In genomic region chr3:148211725-148212124, GRCh38 we compare ENCODE assay signal across 11 cellular contexts.
DNase-seq lines count a peak whose midpoint lies in the region; ATAC-seq and TF ChIP-seq lines count a peak whose summit lies in the region.
"Had no signal": no experiment of that assay in that cellular context is flagged by ENCODE, and none has a peak within 500 bp of the region (broad histone marks: within the 10 kb centered on the region; RNA-seq: fewer than 3 reads in every experiment).

No MANE protein-coding gene starts in this region.

- H3K4me3 ChIP-seq in mucosa of descending colon (no peak overlapping the region), esophagus muscularis mucosa (no peak overlapping the region)
- H3K4me3 ChIP-seq: right atrium auricular region had no signal

- H3K27ac ChIP-seq in RWPE1 (no peak overlapping the region), esophagus muscularis mucosa (replicated peaks in 1 of 4) (no peak overlapping the region)
- H3K27ac ChIP-seq: right atrium auricular region had no signal

- H3K4me1 ChIP-seq in mucosa of descending colon (ENCODE audit: low read depth) (no peaks in the 10 kb centered on the region), esophagus muscularis mucosa (no peaks in the 10 kb centered on the region)
- H3K4me1 ChIP-seq: right atrium auricular region had no signal

- DNase-seq in RWPE1 (ENCODE audit: low spot score) (peak; percentile 8), mucosa of descending colon (peak in 1 of 3 donors; percentile 51), occipital lobe (lab: John Stamatoyannopoulos, UW) (no peak), esophagus muscularis mucosa (ENCODE audit: extremely low spot score) (no peak), GM13977 (ENCODE audit: low spot score) (no peak), NCI-H2029 (lab: John Stamatoyannopoulos, UW) (no peak)
- DNase-seq: activated naive CD4-positive, alpha-beta T cell treated with anti-CD3 and anti-CD28 coated beads for 36 hours; NCI-H82 had no signal

- CTCF ChIA-PET in RWPE1 (lab: Yijun Ruan, JAX) = interaction anchor here (0.6 kb wide), 1 partner anchor 1408 kb away, joined by 5 read pairs; no protein-coding TSS in a partner anchor

- TF ChIP-seq CTCF in RWPE1 (conservative IDR thresholded peaks at IDR 0.05; ENCODE audit: low read depth) (no peak), mucosa of descending colon (IDR thresholded peaks at IDR 0.05) (no peak), esophagus muscularis mucosa (IDR thresholded peaks at IDR 0.05) (no peak), GM13977 (IDR thresholded peaks at IDR 0.05; ENCODE audit: extremely low read depth, insufficient read depth, missing control alignments) (no peak)

- H3K36me3 ChIP-seq in mucosa of descending colon (ENCODE audit: low read depth) (no peaks in the 10 kb centered on the region), esophagus muscularis mucosa (no peaks in the 10 kb centered on the region)
- H3K36me3 ChIP-seq: right atrium auricular region had no signal

- H3K27me3 ChIP-seq in esophagus muscularis mucosa = no peaks in the 10 kb centered on the region
- H3K27me3 ChIP-seq: right atrium auricular region had no signal

- H3K9me3 ChIP-seq in mucosa of descending colon (no peaks in the 10 kb centered on the region), esophagus muscularis mucosa (no peaks in the 10 kb centered on the region)
- H3K9me3 ChIP-seq: right atrium auricular region had no signal

- intact Hi-C loops in mucosa of descending colon (cut with DNase I, micrococcal nuclease) = no loop called here
- intact Hi-C loops in esophagus muscularis mucosa (cut with DNase I) = no loop called here

- in situ Hi-C loops in GM13977 (cut with MboI; ENCODE audit: low pct_unique_long_range_greater_than_20kb, low sequenced_read_pairs, unreplicated experiment) = no loop called here

- TF ChIP-seq EP300 in esophagus muscularis mucosa (IDR thresholded peaks at IDR 0.05) = no peak

- no peak for TF ChIP-seq POLR2A in esophagus muscularis mucosa (IDR thresholded peaks at IDR 0.05; ENCODE audit: low read depth)

- POLR2A ChIA-PET in RWPE1 (lab: Yijun Ruan, JAX; ENCODE audit: low non-redundant PET) = no interaction called here

- ATAC-seq in GM18858 (IDR thresholded peaks at IDR 0.05; ENCODE audit: unreplicated experiment) (peak; percentile 75), HG02970 (IDR thresholded peaks at IDR 0.05; ENCODE audit: low FRiP score, unreplicated experiment) (peak; percentile 70), mucosa of descending colon (peak; percentile 91)
